ENCODE assay signal across 10 cellular contexts in genomic region chr16:15952265-15952711, GRCh38. TPM values are rescaled to one million over a fixed set of nuclear protein-coding genes. Genes with fewer than 3 reads are reported as not detected.
DNase-seq lines count a peak whose midpoint lies in the region; ATAC-seq, FAIRE-seq and TF ChIP-seq lines count a peak whose summit lies in the region.
"Had no signal": no experiment of that assay in that cellular context is flagged by ENCODE, and none has a peak within 500 bp of the region (broad histone marks: within the 10 kb centered on the region; RNA-seq: fewer than 3 reads in every experiment).

No MANE protein-coding gene starts in this region.

- no peaks in the 10 kb centered on the region for H3K27me3 ChIP-seq in CD4-positive, CD25-positive, alpha-beta regulatory T cell (ENCODE audit: control insufficient read depth, insufficient read depth, low read length)
- H3K27me3 ChIP-seq in K562 (ENCODE audit: control insufficient read depth in 2 of 2, insufficient read depth in 2 of 2, low read length in 2 of 2) = no peaks in the 10 kb centered on the region
- H3K27me3 ChIP-seq in osteoblast (ENCODE audit: insufficient read depth, low read length) = no peaks in the 10 kb centered on the region
- no peaks in the 10 kb centered on the region for H3K27me3 ChIP-seq in colonic mucosa
- H3K27me3 ChIP-seq: cardiac muscle cell had no signal

- TF ChIP-seq CTCF in OCI-LY7 (conservative IDR thresholded peaks at IDR 0.05; ENCODE audit: low read length) = no peak
- no peak for TF ChIP-seq CTCF in K562 (IDR thresholded peaks at IDR 0.05 in 2 of 3, conservative IDR thresholded peaks at IDR 0.05 in 1 of 3; ENCODE audit: insufficient read depth in 2 of 3, low read depth in 1 of 3, low read length in 3 of 3)
- no peak for TF ChIP-seq CTCF in osteoblast (IDR thresholded peaks at IDR 0.05; ENCODE audit: extremely low read depth, low read depth, low read length)
- no peak for TF ChIP-seq CTCF in colonic mucosa (IDR thresholded peaks at IDR 0.05)
- TF ChIP-seq CTCF in mesothelial cell of epicardium (IDR thresholded peaks at IDR 0.05; ENCODE audit: unreplicated experiment) = no peak

- TF ChIP-seq POLR2A in K562 (conservative IDR thresholded peaks at IDR 0.05) = no peak

- H3K27ac Mint-ChIP-seq in CD4-positive, CD25-positive, alpha-beta regulatory T cell = peak overlapping the region; percentile 83 to 91 (median 89)
- no peak overlapping the region for H3K27ac Mint-ChIP-seq in mesothelial cell of epicardium

- H3K79me2 ChIP-seq in OCI-LY7 (ENCODE audit: insufficient read depth, low read depth, low read length) (peaks cover 81% of the 10 kb centered on the region), K562 (ENCODE audit: control insufficient read depth, insufficient read depth, low read length) (peaks cover 75% of the 10 kb centered on the region), osteoblast (ENCODE audit: insufficient read depth, low read length) (peaks cover 81% of the 10 kb centered on the region)

- TF ChIP-seq RAD21 in K562 (CRISPR knock-in tag; conservative IDR thresholded peaks at IDR 0.05 in 1 of 2, IDR thresholded peaks at IDR 0.05 in 1 of 2) = no peak

- no peak for TF ChIP-seq EP300 in K562 (IDR thresholded peaks at IDR 0.05; ENCODE audit: low read length)

- H3K27ac ChIP-seq in CD4-positive, CD25-positive, alpha-beta regulatory T cell (ENCODE audit: insufficient read depth, low read length, poor library complexity, severe bottlenecking) = peak overlapping the region; percentile 92
- H3K27ac ChIP-seq in OCI-LY7 (ENCODE audit: low read depth, low read length, poor library complexity, severe bottlenecking) (peak overlapping the region; percentile 12), K562 (ENCODE audit: extremely low read depth, low read depth, low read length) (peak overlapping the region; percentile 28; the same call in 2 of the 3 replicates), osteoblast (ENCODE audit: low read depth, low read length) (peak overlapping the region; percentile 51), colonic mucosa (no peak overlapping the region)
- H3K27ac ChIP-seq: cardiac muscle cell had no signal

- H3K4me3 ChIP-seq in CD4-positive, CD25-positive, alpha-beta regulatory T cell (ENCODE audit: low read depth, low read length) = peak overlapping the region; percentile 95
- H3K4me3 ChIP-seq in OCI-LY7 (ENCODE audit: low read depth, low read length, poor library complexity, severe bottlenecking) (peak overlapping the region; percentile 81), K562 (no peak overlapping the region), osteoblast (ENCODE audit: insufficient read depth, low read length) (no peak overlapping the region), colonic mucosa (no peak overlapping the region)
- H3K4me3 ChIP-seq: cardiac muscle cell had no signal

- H3K9me3 ChIP-seq in CD4-positive, CD25-positive, alpha-beta regulatory T cell (ENCODE audit: control insufficient read depth in 2 of 2, low read length in 2 of 2) = no peaks in the 10 kb centered on the region
- H3K9me3 ChIP-seq in OCI-LY7 (ENCODE audit: low read length) (no peaks in the 10 kb centered on the region), K562 (replicated peaks; ENCODE audit: control insufficient read depth, insufficient read depth, low read depth, low read length) (no peaks in the 10 kb centered on the region), osteoblast (ENCODE audit: low read depth, low read length) (no peaks in the 10 kb centered on the region), colonic mucosa (no peaks in the 10 kb centered on the region)

- FAIRE-seq in K562 (lab: Jason Lieb, UNC) = peak; percentile 70

- peak overlapping the region; percentile 88 to 99 (median 95) for H3K4me3 Mint-ChIP-seq in CD4-positive, CD25-positive, alpha-beta regulatory T cell
- no peak overlapping the region for H3K4me3 Mint-ChIP-seq in mesothelial cell of epicardium

- intact Hi-C loops in OCI-LY7 (cut with micrococcal nuclease; ENCODE audit: unreplicated experiment) = loop anchor here (5.0 kb wide), 1 partner anchor 40 kb away; no protein-coding TSS in a partner anchor
- intact Hi-C loops in K562 (cut with micrococcal nuclease) = loop anchor here (5.0 kb wide), 1 partner anchor 35 kb away; no protein-coding TSS in a partner anchor
- intact Hi-C loops in colonic mucosa (cut with DNase I) = loop anchor here (10.0 kb wide), 1 partner anchor 63 kb away; no protein-coding TSS in a partner anchor

- H3K27me3 Mint-ChIP-seq in CD4-positive, CD25-positive, alpha-beta regulatory T cell = peaks cover 9% of the 10 kb centered on the region
- H3K27me3 Mint-ChIP-seq in mesothelial cell of epicardium (ENCODE audit: low read depth) = peaks cover 1% of the 10 kb centered on the region

- ATAC-seq in CD4-positive, CD25-positive, alpha-beta regulatory T cell (ENCODE audit: low read depth in 2 of 2) = no peak
- no peak for ATAC-seq in K562
- no peak for ATAC-seq in HG02759 (IDR thresholded peaks at IDR 0.05; ENCODE audit: unreplicated experiment)

- no peaks in the 10 kb centered on the region for H3K9me3 Mint-ChIP-seq in CD4-positive, CD25-positive, alpha-beta regulatory T cell
- H3K9me3 Mint-ChIP-seq in mesothelial cell of epicardium = no peaks in the 10 kb centered on the region

- BruUV-seq in OCI-LY7 (replicated peaks; lab: Mats Ljungman, UMichigan) (no TSS peak), K562 (replicated peaks; lab: Mats Ljungman, UMichigan) (no TSS peak)

- H3K9me2 ChIP-seq in OCI-LY7 (ENCODE audit: insufficient read depth, low read length) = no peaks in the 10 kb centered on the region

- peaks cover 17% of the 10 kb centered on the region for H3K36me3 Mint-ChIP-seq in CD4-positive, CD25-positive, alpha-beta regulatory T cell
- no peaks in the 10 kb centered on the region for H3K36me3 Mint-ChIP-seq in mesothelial cell of epicardium

- H4K20me1 ChIP-seq in OCI-LY7 (ENCODE audit: insufficient read depth, low read length) (0 out of 2 replicates have a peak, but pooled peaks cover 5% of the 10 kb centered on the region), K562 (replicated peaks; ENCODE audit: control insufficient read depth, insufficient read depth, low read length) (peaks cover 7% of the 10 kb centered on the region), osteoblast (ENCODE audit: insufficient read depth, low read length) (peaks cover 41% of the 10 kb centered on the region)

- H3K4me1 ChIP-seq in CD4-positive, CD25-positive, alpha-beta regulatory T cell (ENCODE audit: control insufficient read depth, insufficient read depth, low read length, poor library complexity, severe bottlenecking) = peaks cover 70% of the 10 kb centered on the region
- H3K4me1 ChIP-seq in OCI-LY7 (ENCODE audit: insufficient read depth, low read length, poor library complexity, severe bottlenecking) (peaks cover 40% of the 10 kb centered on the region), K562 (replicated peaks in 1 of 2; ENCODE audit: control insufficient read depth in 2 of 2, insufficient read depth in 2 of 2, low read length in 2 of 2) (peaks cover 27 to 38% of the 10 kb centered on the region in 2 experiments; a peak in 4 of 5 replicates), osteoblast (ENCODE audit: insufficient read depth, low read length) (peaks cover 20% of the 10 kb centered on the region), colonic mucosa (peaks cover 4% of the 10 kb centered on the region)

- H2AFZ ChIP-seq in OCI-LY7 (ENCODE audit: low read length) = no peak overlapping the region
- no peak overlapping the region for H2AFZ ChIP-seq in K562 (ENCODE audit: low read depth, low read length)
- no peak overlapping the region for H2AFZ ChIP-seq in osteoblast (ENCODE audit: low read length)

- no peak for DNase-seq in CD4-positive, CD25-positive, alpha-beta regulatory T cell
- DNase-seq in OCI-LY7 (ENCODE audit: low spot score) = no peak
- DNase-seq in K562 (ENCODE audit: extremely low read depth in 1 of 4, low spot score in 3 of 4) = peak in 1 of 4 experiments; percentile 46
- DNase-seq in osteoblast (ENCODE audit: insufficient read length, low spot score, missing footprints) = no peak
- DNase-seq in colonic mucosa = no peak
- DNase-seq in NCI-H2196 (lab: John Stamatoyannopoulos, UW; ENCODE audit: unreplicated experiment) = no peak
- no peak for DNase-seq in mesothelial cell of epicardium (ENCODE audit: low spot score in 2 of 2, unreplicated experiment in 2 of 2)
- DNase-seq: KG1 had no signal

- peaks cover 25 to 74% (median 50%) of the 10 kb centered on the region in 4 donors for H3K4me1 Mint-ChIP-seq in CD4-positive, CD25-positive, alpha-beta regulatory T cell
- H3K4me1 Mint-ChIP-seq in mesothelial cell of epicardium = peaks cover 17% of the 10 kb centered on the region

- H3K4me2 ChIP-seq in OCI-LY7 (ENCODE audit: low read length) (peak overlapping the region; percentile 78), K562 (ENCODE audit: insufficient read depth, low read length) (peak overlapping the region; percentile 62; the same call in 1 of the 2 replicates), osteoblast (ENCODE audit: insufficient read depth, low read length) (no peak overlapping the region)

- WGBS in K562 (ENCODE audit: insufficient coverage, low coverage, missing lambda C conversion rate) = 14% methylated on average over 5 of the region's 5 CpGs

- in situ Hi-C loops in K562 (cut with MboI) = no loop called here

- peak overlapping the region in 1 of 2 experiments; percentile 11; a peak in 1 of 4 replicates for H3K9ac ChIP-seq in K562 (ENCODE audit: insufficient read depth in 1 of 2, low read depth in 2 of 2, low read length in 2 of 2)
- H3K9ac ChIP-seq in colonic mucosa (ENCODE audit: low read depth in 2 of 2, low read length in 2 of 2) = no peak overlapping the region

- CTCF ChIA-PET in OCI-LY7 (lab: Charles Lee; ENCODE audit: unreplicated experiment) = interaction anchor here (0.7 kb wide), 1 partner anchor 38 kb away, joined by 3 read pairs; no protein-coding TSS in a partner anchor
- CTCF ChIA-PET in K562 (lab: Yijun Ruan, JAX; ENCODE audit: low intra/inter-chr PET ratio) = interaction anchor here (0.6 kb wide), 1 partner anchor 38 kb away, joined by 3 read pairs; no protein-coding TSS in a partner anchor

- POLR2A ChIA-PET in OCI-LY7 (lab: Charles Lee) (interaction anchor here (0.6 to 0.9 kb wide), 6 partner anchors 42 to 157 kb away, joined by 3 read pairs; no protein-coding TSS in a partner anchor), K562 (lab: Yijun Ruan, JAX) (interaction anchor here (0.6 to 1.0 kb wide), 5 partner anchors 26 to 70 kb away, joined by 3 to 5 read pairs (median 3); no protein-coding TSS in a partner anchor)

- no peaks in the 10 kb centered on the region for H3K9me1 ChIP-seq in K562 (ENCODE audit: control insufficient read depth, insufficient read depth, low read length)

- no peaks in the 10 kb centered on the region for H3K36me3 ChIP-seq in CD4-positive, CD25-positive, alpha-beta regulatory T cell (ENCODE audit: control insufficient read depth, insufficient read depth, low read length)
- H3K36me3 ChIP-seq in OCI-LY7 (ENCODE audit: insufficient read depth, low read length) = peaks cover 27% of the 10 kb centered on the region
- peaks cover 10% of the 10 kb centered on the region; the same call in 2 of the 3 replicates for H3K36me3 ChIP-seq in K562 (ENCODE audit: control insufficient read depth, insufficient read depth, low read length)
- no peaks in the 10 kb centered on the region for H3K36me3 ChIP-seq in osteoblast (ENCODE audit: insufficient read depth, low read length)
- no peaks in the 10 kb centered on the region for H3K36me3 ChIP-seq in colonic mucosa
- H3K36me3 ChIP-seq: cardiac muscle cell had no signal

RNA-seq across cellular contexts. Expression of gene ABCC1, which starts 2.9 kb away (rescaled TPM):
- 103 TPM for total RNA-seq in CD4-positive, CD25-positive, alpha-beta regulatory T cell
- polyA plus RNA-seq in CD4-positive, CD25-positive, alpha-beta regulatory T cell = 1 to 10 TPM; 6.9 to 8.9 (median 8.3) TPM
- 39.9 and 43.3 TPM in 2 replicates for total RNA-seq in OCI-LY7 (2014; rRNA removed; shearing (Covaris generic))
- total RNA-seq in OCI-LY7 (2022) (71.8 and 72.8 TPM in 2 replicates), K562 (2014; rRNA removed) (12.5 and 15.7 TPM in 2 replicates), K562 (2014; rRNA removed; fragmentation: Illumina TruSeq; extraction: Trizol) (9.5 and 10.0 TPM in 2 replicates), K562 (2015; rRNA removed; fragmentation: Illumina TruSeq; extraction: Trizol) (7.4 and 8.8 TPM in 2 replicates), K562 (2021) (39.9 and 41.6 TPM in 2 replicates), osteoblast (33.7 and 37.7 TPM in 2 replicates), colonic mucosa (10 to 100 TPM; 22.0 to 22.2 TPM), mesothelial cell of epicardium (65.2 to 69.4 TPM (median 66.9 TPM) in 3 replicates)
- 141 and 264 TPM in 2 replicates for total RNA-seq in K562 (2011; cell fraction: chromatin; rRNA removed; ENCODE audit: low replicate concordance)
- total RNA-seq in K562 (2011; cell fraction: nucleolus; rRNA removed) = 136 and 143 TPM in 2 replicates
- total RNA-seq in K562 (2011; cell fraction: nucleoplasm; rRNA removed) = 122 and 132 TPM in 2 replicates
- polyA plus RNA-seq in K562 (2011; rRNA removed) (9.9 and 13.8 TPM in 2 replicates), K562 (2014; fragmentation: Illumina TruSeq; extraction: Trizol) (27.2 and 27.9 TPM in 2 replicates), K562 (2014; fragmentation: Nextera tagmentation; extraction: Ambion mirVana) (1 to 10 TPM; 3.9 to 4.4 TPM), K562 (2014; rRNA removed) (14.2 and 15.6 TPM in 2 replicates)
- polyA plus RNA-seq in K562 (2011; cell fraction: cytosol; rRNA removed) = 13.3 and 15.4 TPM in 2 replicates
- 35.3 and 52.6 TPM in 2 replicates for polyA plus RNA-seq in K562 (2011; cell fraction: nucleus; rRNA removed)
- 32.3 and 37.8 TPM in 2 replicates for polyA plus RNA-seq in K562 (2012)
- polyA minus RNA-seq in K562 (2011; rRNA and poly(A)+ RNA removed) = 35.0 and 39.8 TPM in 2 replicates
- 36.8 and 44.5 TPM in 2 replicates for polyA minus RNA-seq in K562 (2011; cell fraction: cytosol; rRNA and poly(A)+ RNA removed)
- 28.7 and 39.2 TPM in 2 replicates for polyA minus RNA-seq in K562 (2011; cell fraction: nucleus; rRNA and poly(A)+ RNA removed)

Comparison
In these comparisons a context has a peak if more than half of its experiments do, and no peak if none do; other contexts are left out.
1. H3K4me3 ChIP-seq: peak in CD4-positive, CD25-positive, alpha-beta regulatory T cell (single experiment) and OCI-LY7 (single experiment); none in K562 (single experiment), osteoblast (single experiment) and colonic mucosa (single experiment).